In the genomic region with DNA sequence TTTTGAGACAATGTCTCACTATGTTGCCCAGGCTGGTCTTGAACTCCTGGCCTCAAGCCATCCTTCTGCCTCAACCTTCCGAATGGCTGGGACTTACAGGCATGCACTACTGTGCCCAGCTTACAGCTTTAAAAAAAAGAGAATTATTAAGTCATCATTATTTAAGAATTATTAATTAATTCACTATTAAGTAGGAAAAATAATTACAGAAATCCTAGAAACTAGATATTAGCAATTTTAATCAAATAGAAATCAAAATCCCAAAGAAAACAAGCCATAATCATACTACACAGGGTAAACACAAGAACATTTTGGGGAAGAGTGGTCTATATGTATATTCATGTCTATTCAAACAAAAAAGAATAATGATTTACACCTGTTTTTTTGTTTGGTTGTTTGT, we compare ENCODE assay signal across 17 cellular contexts.
"Had no signal": no experiment of that assay in that cellular context is flagged by ENCODE, and none has a peak within 500 bp of the region (broad histone marks: within the 10 kb centered on the region; RNA-seq: fewer than 3 reads in every experiment).

No MANE protein-coding gene starts in this region.

- ATAC-seq: left ventricle myocardium superior; naive thymus-derived CD4-positive, alpha-beta T cell; stimulated activated effector memory CD8-positive, alpha-beta T cell treated with anti-CD3 and anti-CD28 coated beads, Interleukin-12 subunit alpha, Interleukin-12 subunit beta, amount 100 ng/mL, for 72 hours; stimulated activated naive CD8-positive, alpha-beta T cell treated with anti-CD3 and anti-CD28 coated beads, Interleukin-15, Interleukin-2, amounts not matched to agents 100 U/mL and 50 U/mL, for 24 hours had no signal

- H3K4me3 ChIP-seq: coronary artery, lung, right atrium auricular region, smooth muscle cell, thoracic aorta had no signal

- DNase-seq: effector CD4-positive, alpha-beta T cell; endodermal cell; foreskin melanocyte; head of caudate nucleus; hippocampal formation; left ventricle myocardium superior; naive thymus-derived CD4-positive, alpha-beta T cell; stimulated activated CD4-positive, alpha-beta T cell treated with anti-CD3 and anti-CD28 coated beads, Interleukin-2, amount 100 ng/mL, for 48 hours; stimulated activated CD8-positive, alpha-beta memory T cell treated with anti-CD3 and anti-CD28 coated beads, Interleukin-4, amount 100 ng/mL, for 48 hours; stimulated activated naive CD8-positive, alpha-beta T cell treated with anti-CD3 and anti-CD28 coated beads, Interleukin-15, Interleukin-2, amounts not matched to agents 100 U/mL and 50 U/mL, for 24 hours; trophoblast cell had no signal

- H3K27me3 ChIP-seq: right atrium auricular region had no signal

- H3K36me3 ChIP-seq: right atrium auricular region, thoracic aorta had no signal

- H3K27ac ChIP-seq: coronary artery, right atrium auricular region, thoracic aorta had no signal

- H3K9me3 ChIP-seq: right atrium auricular region, thoracic aorta had no signal
